ENCODE assay signal across 21 cellular contexts in genomic region chr10:28946479-28946878, GRCh38.
A peak's percentile ranks its signal among the peaks of the same experiment; 100 is the strongest.
DNase-seq lines count a peak whose midpoint lies in the region; ATAC-seq, FAIRE-seq and TF ChIP-seq lines count a peak whose summit lies in the region.
"Had no signal": no experiment of that assay in that cellular context is flagged by ENCODE, and none has a peak within 500 bp of the region (broad histone marks: within the 10 kb centered on the region; RNA-seq: fewer than 3 reads in every experiment).

No MANE protein-coding gene starts in this region.

- TF ChIP-seq POLR2A in esophagus muscularis mucosa (IDR thresholded peaks at IDR 0.05; ENCODE audit: low read depth) = no peak

- ATAC-seq in natural killer cell = no peak
- ATAC-seq: activated T-cell treated with anti-CD3 and anti-CD28 coated beads, Interleukin-2, amount 50 U/mL, for 4 hours; HCT116 had no signal

- intact Hi-C loops in activated T-helper 1 cell treated with anti-CD3 and anti-CD28 coated beads, Interleukin-12 subunit alpha, Interleukin-12 subunit beta, Interleukin-2, Interleukin-4 antibody, amounts not matched to agents 30 ng/mL and 10 ng/mL and 1 ng/mL, durations not matched to agents 14 hours and 24 hours and 36 hours (cut with micrococcal nuclease) = no loop called here
- intact Hi-C loops in esophagus muscularis mucosa (cut with DNase I) = no loop called here
- intact Hi-C loops in natural killer cell (cut with micrococcal nuclease) = no loop called here

- peak; percentile 28 for DNase-seq in AG08396 (ENCODE audit: low spot score)
- DNase-seq in HTR-8/SVneo (ENCODE audit: insufficient read length, low spot score) = peak; percentile 8
- DNase-seq in brain microvascular endothelial cell = peak; percentile 77
- DNase-seq in activated T-helper 1 cell treated with anti-CD3 and anti-CD28 coated beads, Interleukin-12 subunit alpha, Interleukin-12 subunit beta, Interleukin-2, Interleukin-4 antibody, amounts not matched to agents 30 ng/mL and 10 ng/mL and 1 ng/mL, durations not matched to agents 14 hours and 24 hours and 36 hours (ENCODE audit: low spot score) = no peak
- no peak for DNase-seq in H4 (ENCODE audit: low spot score)
- no peak for DNase-seq in esophagus muscularis mucosa (ENCODE audit: extremely low spot score)
- no peak for DNase-seq in natural killer cell
- DNase-seq: activated CD4-positive, alpha-beta T cell treated with anti-CD3 and anti-CD28 coated beads, Interleukin-2, amount 50 U/mL, for 48 hours; activated T-cell treated with anti-CD3 and anti-CD28 coated beads, Interleukin-2, amount 50 U/mL, for 4 hours; effector CD8-positive, alpha-beta T cell; foreskin fibroblast; MV-4-11; NCI-H774; PC-9 had no signal

- peaks cover 0 to 17% (median 14%) of the 10 kb centered on the region in 4 donors for H3K4me1 ChIP-seq in esophagus muscularis mucosa
- H3K4me1 ChIP-seq: prostate gland had no signal

- H3K27ac ChIP-seq in brain microvascular endothelial cell (peak overlapping the region; percentile 71), esophagus muscularis mucosa (replicated peaks in 1 of 4) (peak overlapping the region in 1 of 4 donors; percentile 8)
- H3K27ac ChIP-seq: PC-9, prostate gland had no signal

- H3K9me3 Mint-ChIP-seq in nephron = peaks cover 21% of the 10 kb centered on the region
- H3K9me3 Mint-ChIP-seq in activated T-helper 1 cell treated with anti-CD3 and anti-CD28 coated beads, Interleukin-12 subunit alpha, Interleukin-12 subunit beta, Interleukin-2, Interleukin-4 antibody, amounts not matched to agents 30 ng/mL and 10 ng/mL and 1 ng/mL, durations not matched to agents 14 hours and 24 hours and 36 hours = no peaks in the 10 kb centered on the region
- H3K9me3 Mint-ChIP-seq in natural killer cell = peaks cover 2 to 3% of the 10 kb centered on the region in 2 donors

- H3K36me3 Mint-ChIP-seq in nephron (ENCODE audit: low read depth) (peaks cover 4% of the 10 kb centered on the region), natural killer cell (peaks cover 6% of the 10 kb centered on the region)
- no peaks in the 10 kb centered on the region for H3K36me3 Mint-ChIP-seq in activated T-helper 1 cell treated with anti-CD3 and anti-CD28 coated beads, Interleukin-12 subunit alpha, Interleukin-12 subunit beta, Interleukin-2, Interleukin-4 antibody, amounts not matched to agents 30 ng/mL and 10 ng/mL and 1 ng/mL, durations not matched to agents 14 hours and 24 hours and 36 hours (ENCODE audit: low read depth)
- H3K36me3 Mint-ChIP-seq: activated naive CD8-positive, alpha-beta T cell; IgD-negative memory B cell had no signal

- peaks cover 20% of the 10 kb centered on the region for H3K4me1 Mint-ChIP-seq in nephron
- H3K4me1 Mint-ChIP-seq in activated T-helper 1 cell treated with anti-CD3 and anti-CD28 coated beads, Interleukin-12 subunit alpha, Interleukin-12 subunit beta, Interleukin-2, Interleukin-4 antibody, amounts not matched to agents 30 ng/mL and 10 ng/mL and 1 ng/mL, durations not matched to agents 14 hours and 24 hours and 36 hours (ENCODE audit: low read depth) = no peaks in the 10 kb centered on the region
- no peaks in the 10 kb centered on the region for H3K4me1 Mint-ChIP-seq in natural killer cell
- H3K4me1 Mint-ChIP-seq: IgD-negative memory B cell had no signal

- 45% methylated on average over 2 of the region's 2 CpGs for WGBS in esophagus muscularis mucosa

- TF ChIP-seq CTCF in brain microvascular endothelial cell (IDR thresholded peaks at IDR 0.05; ENCODE audit: low read depth, low read length, missing control alignments) = no peak
- no peak for TF ChIP-seq CTCF in nephron (IDR thresholded peaks at IDR 0.05; ENCODE audit: unreplicated experiment in 3 of 3)
- TF ChIP-seq CTCF in esophagus muscularis mucosa (IDR thresholded peaks at IDR 0.05) = no peak
- TF ChIP-seq CTCF in natural killer cell (IDR thresholded peaks at IDR 0.05) = no peak

- in situ Hi-C loops in brain microvascular endothelial cell (cut with HindIII; ENCODE audit: low pct_ligation_motif_present, low sequenced_read_pairs) = no loop called here

- TF ChIP-seq EP300 in esophagus muscularis mucosa (IDR thresholded peaks at IDR 0.05) = no peak

- H3K27me3 ChIP-seq in brain microvascular endothelial cell (replicated peaks) (no peaks in the 10 kb centered on the region), esophagus muscularis mucosa (no peaks in the 10 kb centered on the region)

- H3K9me3 ChIP-seq in esophagus muscularis mucosa = peaks cover 0 to 12% (median 2%) of the 10 kb centered on the region in 4 donors
- H3K9me3 ChIP-seq: prostate gland had no signal

- H3K4me3 ChIP-seq in brain microvascular endothelial cell (ENCODE audit: low read depth, low read length) (no peak overlapping the region), esophagus muscularis mucosa (no peak overlapping the region)
- H3K4me3 ChIP-seq: PC-9, prostate gland had no signal

- H3K36me3 ChIP-seq in brain microvascular endothelial cell (replicated peaks) (no peaks in the 10 kb centered on the region), esophagus muscularis mucosa (no peaks in the 10 kb centered on the region)
- H3K36me3 ChIP-seq: prostate gland had no signal

- peak overlapping the region in 2 of 3 experiments; percentile 23 to 24 for H3K27ac Mint-ChIP-seq in nephron
- H3K27ac Mint-ChIP-seq in activated T-helper 1 cell treated with anti-CD3 and anti-CD28 coated beads, Interleukin-12 subunit alpha, Interleukin-12 subunit beta, Interleukin-2, Interleukin-4 antibody, amounts not matched to agents 30 ng/mL and 10 ng/mL and 1 ng/mL, durations not matched to agents 14 hours and 24 hours and 36 hours = no peak overlapping the region
- no peak overlapping the region for H3K27ac Mint-ChIP-seq in natural killer cell
- H3K27ac Mint-ChIP-seq: activated naive CD8-positive, alpha-beta T cell; IgD-negative memory B cell; stimulated activated naive CD8-positive, alpha-beta T cell treated with anti-CD3 and anti-CD28 coated beads, Interleukin-15, Interleukin-2, amounts not matched to agents 100 ng/mL and 50 ng/mL, for 24 hours had no signal

- H3K4me3 Mint-ChIP-seq in nephron (no peak overlapping the region), natural killer cell (no peak overlapping the region)
- no peak overlapping the region for H3K4me3 Mint-ChIP-seq in activated T-helper 1 cell treated with anti-CD3 and anti-CD28 coated beads, Interleukin-12 subunit alpha, Interleukin-12 subunit beta, Interleukin-2, Interleukin-4 antibody, amounts not matched to agents 30 ng/mL and 10 ng/mL and 1 ng/mL, durations not matched to agents 14 hours and 24 hours and 36 hours
- H3K4me3 Mint-ChIP-seq: activated naive CD8-positive, alpha-beta T cell; activated T-cell treated with anti-CD3 and anti-CD28 coated beads, Interleukin-2, amount 50 U/mL, for 4 hours; IgD-negative memory B cell; stimulated activated naive CD8-positive, alpha-beta T cell treated with anti-CD3 and anti-CD28 coated beads, Interleukin-15, Interleukin-2, amounts not matched to agents 100 ng/mL and 50 ng/mL, for 24 hours had no signal

- H3K27me3 Mint-ChIP-seq in nephron (ENCODE audit: low read depth) (no peaks in the 10 kb centered on the region), natural killer cell (ENCODE audit: low read depth in 2 of 2) (peaks cover 0 to 16% of the 10 kb centered on the region in 2 donors)
- H3K27me3 Mint-ChIP-seq in activated T-helper 1 cell treated with anti-CD3 and anti-CD28 coated beads, Interleukin-12 subunit alpha, Interleukin-12 subunit beta, Interleukin-2, Interleukin-4 antibody, amounts not matched to agents 30 ng/mL and 10 ng/mL and 1 ng/mL, durations not matched to agents 14 hours and 24 hours and 36 hours (ENCODE audit: insufficient read depth) = peaks cover 6% of the 10 kb centered on the region

- FAIRE-seq in HTR-8/SVneo (lab: Jason Lieb, UNC) = no peak
- FAIRE-seq: D721Med had no signal

Comparison
In these comparisons a context has a peak if more than half of its experiments do, and no peak if none do; other contexts are left out.
1. DNase-seq: peak in AG08396 (single experiment), HTR-8/SVneo (single experiment) and brain microvascular endothelial cell (single experiment); none in activated T-helper 1 cell treated with anti-CD3 and anti-CD28 coated beads, Interleukin-12 subunit alpha, Interleukin-12 subunit beta, Interleukin-2, Interleukin-4 antibody, amounts not matched to agents 30 ng/mL and 10 ng/mL and 1 ng/mL, durations not matched to agents 14 hours and 24 hours and 36 hours (single experiment), H4 (single experiment), esophagus muscularis mucosa (single experiment) and natural killer cell (single experiment).
2. H3K27ac Mint-ChIP-seq: peak in nephron (2 of 3); none in activated T-helper 1 cell treated with anti-CD3 and anti-CD28 coated beads, Interleukin-12 subunit alpha, Interleukin-12 subunit beta, Interleukin-2, Interleukin-4 antibody, amounts not matched to agents 30 ng/mL and 10 ng/mL and 1 ng/mL, durations not matched to agents 14 hours and 24 hours and 36 hours (single experiment) and natural killer cell (0 of 2).